8 cellular contexts compared by ENCODE assay signal in the genomic region with DNA sequence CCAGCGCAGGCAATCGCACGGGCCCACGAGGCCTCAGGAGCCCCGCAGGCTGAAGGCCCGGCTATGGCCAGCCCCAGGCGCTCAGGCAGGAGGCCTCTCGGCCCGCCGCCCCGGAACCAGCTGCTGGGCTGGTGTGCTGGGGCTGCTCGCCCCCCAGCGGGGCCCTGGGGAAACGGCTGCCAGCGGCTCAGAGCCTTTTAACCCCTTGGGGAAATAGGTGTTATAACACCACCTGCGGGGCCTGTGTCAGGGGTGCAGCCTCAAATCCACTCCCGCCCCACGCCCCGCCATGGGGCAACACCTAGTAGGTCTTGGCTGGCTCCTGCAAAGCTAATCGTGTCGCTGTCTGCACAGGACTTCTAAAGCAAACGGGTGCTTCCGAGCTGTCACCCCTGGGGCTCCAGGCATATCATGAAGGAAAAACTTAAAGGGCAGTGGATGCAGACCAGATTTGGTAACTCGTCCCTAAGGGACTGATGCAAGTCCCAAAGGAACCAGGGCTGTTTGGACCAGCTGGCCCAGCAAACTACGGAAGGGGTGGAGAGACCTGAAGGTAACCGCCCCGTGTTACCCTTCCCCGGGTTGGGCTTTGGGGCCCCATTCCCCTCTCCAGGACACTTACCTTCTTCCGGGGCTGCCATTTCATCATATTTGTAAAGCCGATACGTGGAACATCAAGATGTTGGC.
DNase-seq lines count a peak whose midpoint lies in the region; ATAC-seq and TF ChIP-seq lines count a peak whose summit lies in the region.

No MANE protein-coding gene starts in this region.

- DNase-seq in AG04449 (ENCODE audit: low read depth, low spot score) (no peak), SK-MEL-5 (ENCODE audit: low read depth, low spot score) (peak; percentile 48), globus pallidus (ENCODE audit: low spot score) (peak; percentile 86), stromal cell of bone marrow (ENCODE audit: low read depth) (peak; percentile 40), SW 1271 (lab: John Stamatoyannopoulos, UW) (no peak)

- H3K4me1 ChIP-seq in neuron (ENCODE audit: insufficient read depth, low read length): peaks cover 17% of the 10 kb centered on the region

- in situ Hi-C loops in SK-MEL-5 (cut with HindIII; ENCODE audit: low pct_unique_long_range_greater_than_20kb, low sequenced_read_pairs): no loop called here

- H3K4me1 Mint-ChIP-seq in activated naive CD4-positive, alpha-beta T cell treated with anti-CD3 and anti-CD28 coated beads, Interleukin-2, amount 50 U/mL, for 24 hours: peaks cover 29% of the 10 kb centered on the region

- H3K4me3 ChIP-seq in AG04449 (ENCODE audit: low read depth, low read length): peak overlapping the region; percentile 64
- peak overlapping the region; percentile 64 for H3K4me3 ChIP-seq in neuron (ENCODE audit: low read length)

- no peaks in the 10 kb centered on the region for H3K27me3 ChIP-seq in neuron (ENCODE audit: insufficient read depth, low read length)

- no peaks in the 10 kb centered on the region for H3K9me3 Mint-ChIP-seq in activated naive CD4-positive, alpha-beta T cell treated with anti-CD3 and anti-CD28 coated beads, Interleukin-2, amount 50 U/mL, for 24 hours

- no peaks in the 10 kb centered on the region for H3K36me3 Mint-ChIP-seq in activated naive CD4-positive, alpha-beta T cell treated with anti-CD3 and anti-CD28 coated beads, Interleukin-2, amount 50 U/mL, for 24 hours

- peak overlapping the region; percentile 8 for H2AFZ ChIP-seq in neuron (ENCODE audit: low read depth, low read length)

- H3K4me3 Mint-ChIP-seq in activated naive CD4-positive, alpha-beta T cell treated with anti-CD3 and anti-CD28 coated beads, Interleukin-2, amount 50 U/mL, for 24 hours: peak overlapping the region; percentile 90

- H3K9me3 ChIP-seq in neuron (ENCODE audit: low read length): no peaks in the 10 kb centered on the region

- peak; percentile 84 for TF ChIP-seq CTCF in AG04449 (IDR thresholded peaks at IDR 0.05; ENCODE audit: insufficient read depth, low read length, missing control alignments)

- peak overlapping the region; percentile 75 for H3K27ac Mint-ChIP-seq in activated naive CD4-positive, alpha-beta T cell treated with anti-CD3 and anti-CD28 coated beads, Interleukin-2, amount 50 U/mL, for 24 hours

- POLR2A ChIA-PET in AG04449 (lab: Yijun Ruan, JAX): interaction anchor here (1.0 kb wide), 1 partner anchor 422 kb away, joined by 3 read pairs; no protein-coding TSS in a partner anchor

- CTCF ChIA-PET in AG04449 (lab: Yijun Ruan, JAX): interaction anchor here (0.8 to 6.6 kb wide), 16 partner anchors 12 to 422 kb away, joined by 3 to 68 read pairs (median 4); no protein-coding TSS in a partner anchor

- no peaks in the 10 kb centered on the region for H3K27me3 Mint-ChIP-seq in activated naive CD4-positive, alpha-beta T cell treated with anti-CD3 and anti-CD28 coated beads, Interleukin-2, amount 50 U/mL, for 24 hours

- H3K36me3 ChIP-seq in neuron (ENCODE audit: insufficient read depth, low read length): no peaks in the 10 kb centered on the region

- peak; percentile 58 for ATAC-seq in GM21619 (IDR thresholded peaks at IDR 0.05; ENCODE audit: unreplicated experiment)

Comparison
In these comparisons a context has a peak if more than half of its experiments do, and no peak if none do; other contexts are left out.
1. DNase-seq: peak in SK-MEL-5 (single experiment), globus pallidus (single experiment) and stromal cell of bone marrow (single experiment); none in AG04449 (single experiment) and SW 1271 (0 of 2).